24 cellular contexts compared by ENCODE assay signal in genomic region chr14:59727073-59727661, GRCh38.
"Had no signal": no experiment of that assay in that cellular context is flagged by ENCODE, and none has a peak within 500 bp of the region (broad histone marks: within the 10 kb centered on the region; RNA-seq: fewer than 3 reads in every experiment).

No MANE protein-coding gene starts in this region.

- DNase-seq: activated CD4-positive, alpha-beta memory T cell treated with anti-CD3 and anti-CD28 coated beads for 36 hours; activated CD4-positive, alpha-beta T cell treated with anti-CD3 and anti-CD28 coated beads for 48 hours; activated effector memory CD4-positive, alpha-beta T cell treated with Interleukin-2 at 50 U/mL for 16 hours; activated naive CD4-positive, alpha-beta T cell treated with anti-CD3 and anti-CD28 coated beads, Interleukin-2, amount 50 U/mL, for 16 hours; activated naive CD8-positive, alpha-beta T cell treated with anti-CD3 and anti-CD28 coated beads, Interleukin-2, amount 50 U/mL, for 24 hours; activated T-cell treated with anti-CD3 and anti-CD28 coated beads, Interleukin-2, amount 50 U/mL, for 72 hours; body of pancreas; dermis blood vessel endothelial cell; effector CD8-positive, alpha-beta T cell; erythroblast; foreskin melanocyte; immature natural killer cell; kidney glomerular epithelial cell; left ventricle myocardium inferior; naive thymus-derived CD4-positive, alpha-beta T cell; small intestine; stimulated activated CD4-positive, alpha-beta T cell treated with anti-CD3 and anti-CD28 coated beads, Interleukin-2, amount 100 ng/mL, for 24 hours; stimulated activated naive CD4-positive, alpha-beta T cell; T-helper 17 cell; tibial artery; uterus had no signal

- H3K36me3 ChIP-seq: cardiac muscle cell, left ventricle myocardium inferior, uterus had no signal

- FAIRE-seq: small intestine had no signal

- H3K27me3 ChIP-seq: body of pancreas, cardiac muscle cell, hepatocyte, tibial artery, uterus had no signal

- H3K4me1 ChIP-seq: body of pancreas, left ventricle myocardium inferior, uterus had no signal

- H3K4me3 ChIP-seq: body of pancreas, cardiac muscle cell, hepatocyte, left ventricle myocardium inferior, tibial artery, uterus had no signal

- H3K27ac ChIP-seq: body of pancreas, cardiac muscle cell, hepatocyte, left ventricle myocardium inferior, tibial artery, uterus had no signal

- H3K9me3 ChIP-seq: body of pancreas, tibial artery, uterus had no signal

- ATAC-seq: activated naive CD8-positive, alpha-beta T cell treated with anti-CD3 and anti-CD28 coated beads, Interleukin-2, amount 50 U/mL, for 24 hours; activated T-cell treated with anti-CD3 and anti-CD28 coated beads, Interleukin-2, amount 50 U/mL, for 72 hours; body of pancreas; naive thymus-derived CD4-positive, alpha-beta T cell; sciatic nerve; T-helper 17 cell had no signal
